8 cellular contexts compared by ENCODE assay signal in the genomic region with DNA sequence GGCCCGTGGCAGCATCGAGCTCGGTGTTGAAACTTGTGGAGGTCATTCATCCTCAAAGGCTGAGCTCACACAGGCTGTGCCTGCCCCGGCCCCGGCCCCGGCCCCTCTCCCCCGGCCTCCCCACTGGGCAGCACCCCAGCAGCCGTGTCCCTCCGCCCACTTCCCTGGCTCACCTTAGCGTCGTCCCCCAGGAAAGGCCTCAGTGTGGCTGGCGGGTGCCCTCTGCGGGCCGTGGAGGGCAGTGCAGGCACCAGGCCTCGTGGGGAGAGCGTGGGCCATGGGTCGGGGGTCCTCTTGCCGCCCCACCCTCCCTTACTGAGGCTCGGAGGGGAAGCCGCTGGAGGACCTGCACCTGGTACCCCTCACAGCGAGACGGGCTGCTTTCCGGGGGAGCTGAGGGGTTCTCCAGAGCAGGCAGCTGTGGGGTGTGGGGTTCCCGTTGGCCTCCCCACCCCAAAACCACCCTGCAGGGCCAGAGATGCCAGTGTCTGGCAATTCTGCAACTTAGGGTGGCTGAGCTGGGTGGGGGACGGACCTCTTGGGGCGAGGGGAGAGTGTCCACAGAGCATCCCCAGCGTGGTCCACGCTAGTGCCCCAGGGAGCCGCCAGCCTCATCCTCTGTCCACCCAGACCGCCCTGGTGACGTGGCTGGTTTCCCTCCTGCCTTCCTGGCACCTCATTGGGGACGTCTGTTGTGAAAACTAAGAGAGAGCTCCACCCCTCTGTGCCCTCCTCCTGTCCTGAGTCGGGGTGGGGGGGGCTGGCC. TPM values are rescaled to one million over a fixed set of nuclear protein-coding genes. Genes with fewer than 3 reads are reported as not detected.
DNase-seq lines count a peak whose midpoint lies in the region; ATAC-seq and TF ChIP-seq lines count a peak whose summit lies in the region.

No MANE protein-coding gene starts in this region.

- H3K4me1 Mint-ChIP-seq in activated B cell treated with CpG ODN at 0.5 μM for 24 hours = no peaks in the 10 kb centered on the region

- H3K4me3 Mint-ChIP-seq in activated B cell treated with CpG ODN at 0.5 μM for 24 hours = no peak overlapping the region

- H3K27ac Mint-ChIP-seq in activated B cell treated with CpG ODN at 0.5 μM for 24 hours = no peak overlapping the region

- H3K4me3 ChIP-seq in choroid plexus epithelial cell (ENCODE audit: low read depth, low read length) = no peak overlapping the region
- no peak overlapping the region for H3K4me3 ChIP-seq in lung

- H3K4me1 ChIP-seq in lung (ENCODE audit: control insufficient read depth in 2 of 2, insufficient read depth in 2 of 2, low read length in 2 of 2) = no peaks in the 10 kb centered on the region

- intact Hi-C loops in activated B cell treated with CpG ODN at 0.5 μM for 24 hours (cut with micrococcal nuclease) = loop anchor here (1.0 to 5.0 kb wide), 3 partner anchors 165 to 310 kb away; a partner anchor contains a TSS

- CTCF ChIA-PET in activated B cell treated with CpG ODN at 0.5 μM for 24 hours (lab: Charles Lee) = interaction anchor here (0.8 to 1.4 kb wide), 2 partner anchors 10 to 257 kb away, joined by 3 to 8 read pairs; no protein-coding TSS in a partner anchor

- peak; percentile 26 for DNase-seq in NCI-H2196 (lab: John Stamatoyannopoulos, UW; ENCODE audit: unreplicated experiment)
- no peak for DNase-seq in NCI-H2196 treated with DMSO at 0.1 percent for 48 hours (lab: John Stamatoyannopoulos, UW; ENCODE audit: unreplicated experiment)
- DNase-seq in activated B cell treated with CpG ODN at 0.5 μM for 24 hours = peak; percentile 51
- peak; percentile 26 for DNase-seq in choroid plexus epithelial cell (ENCODE audit: low read depth)
- DNase-seq in lung (ENCODE audit: low spot score) = no peak
- DNase-seq in superior temporal gyrus (ENCODE audit: extremely low spot score) = peak; percentile 56
- DNase-seq in A172 (ENCODE audit: low spot score) = no peak

- POLR2A ChIA-PET in activated B cell treated with CpG ODN at 0.5 μM for 24 hours (lab: Charles Lee) = no interaction called here

- peak; percentile 68 for ATAC-seq in HG03175 (IDR thresholded peaks at IDR 0.05; ENCODE audit: unreplicated experiment)
- peak; percentile 74 for ATAC-seq in activated B cell treated with CpG ODN at 0.5 μM for 24 hours (ENCODE audit: low read depth)
- peak; percentile 61 for ATAC-seq in lung (ENCODE audit: insufficient read depth, low FRiP score)

- peak; percentile 69 for TF ChIP-seq CTCF in activated B cell treated with CpG ODN at 0.5 μM for 24 hours (IDR thresholded peaks at IDR 0.05)
- TF ChIP-seq CTCF in choroid plexus epithelial cell (conservative IDR thresholded peaks at IDR 0.05; ENCODE audit: low read depth, low read length) = peak; percentile 76
- TF ChIP-seq CTCF in lung (IDR thresholded peaks at IDR 0.05; ENCODE audit: control extremely low read depth, extremely low read depth) = peak; percentile 14

- no peaks in the 10 kb centered on the region for H3K27me3 ChIP-seq in lung (ENCODE audit: control insufficient read depth, insufficient read depth)

- WGBS in lung, 2 donors = 20 to 32% methylated on average over 28 to 33 of the region's 33 CpGs

- no peaks in the 10 kb centered on the region for H3K9me3 Mint-ChIP-seq in activated B cell treated with CpG ODN at 0.5 μM for 24 hours

- H3K36me3 ChIP-seq in lung (ENCODE audit: control insufficient read depth in 2 of 2, insufficient read depth in 2 of 2, low read length in 2 of 2) = no peaks in the 10 kb centered on the region

- peaks cover 0 to 3% of the 10 kb centered on the region in 2 donors for H3K9me3 ChIP-seq in lung (ENCODE audit: control insufficient read depth in 2 of 2, insufficient read depth in 1 of 2, low read length in 1 of 2)

- H3K27me3 Mint-ChIP-seq in activated B cell treated with CpG ODN at 0.5 μM for 24 hours = no peaks in the 10 kb centered on the region

- no peaks in the 10 kb centered on the region for H3K36me3 Mint-ChIP-seq in activated B cell treated with CpG ODN at 0.5 μM for 24 hours (ENCODE audit: low read depth)

- no peak overlapping the region for H3K27ac ChIP-seq in lung (ENCODE audit: low read depth in 1 of 2, low read length in 1 of 2)

RNA-seq across cellular contexts. Expression of a gene that starts 44.2 kb away (rescaled TPM):
- 0.53 and 0.78 TPM in 2 replicates for total RNA-seq in activated B cell treated with CpG ODN at 0.5 μM for 24 hours
- 1 to 10 TPM; 1.1 to 1.5 TPM for total RNA-seq in lung
- 1 to 10 TPM in 1 of 2 donors, under 1 TPM in 1; 0.33 to 1.5 TPM for polyA plus RNA-seq in lung
- total RNA-seq in A172 (2014; rRNA removed; shearing (Covaris generic)) = 16.2 and 18.4 TPM in 2 replicates

Comparison
In these comparisons a context has a peak if more than half of its experiments do, and no peak if none do; other contexts are left out.
1. DNase-seq: peak in NCI-H2196 (single experiment), activated B cell treated with CpG ODN at 0.5 μM for 24 hours (single experiment), choroid plexus epithelial cell (single experiment) and superior temporal gyrus (single experiment); none in NCI-H2196 treated with DMSO at 0.1 percent for 48 hours (single experiment), lung (single experiment) and A172 (single experiment).
2. CTCF ChIP-seq: peak in every context shown above with its lines; median percentile 76 in choroid plexus epithelial cell; 69 in activated B cell treated with CpG ODN at 0.5 μM for 24 hours; 14 in lung.
3. Peak in every context shown above with its lines, with median percentiles within 50 percentile points of each other: ATAC-seq.